ENCODE assay signal across 1 cellular context in the genomic region with DNA sequence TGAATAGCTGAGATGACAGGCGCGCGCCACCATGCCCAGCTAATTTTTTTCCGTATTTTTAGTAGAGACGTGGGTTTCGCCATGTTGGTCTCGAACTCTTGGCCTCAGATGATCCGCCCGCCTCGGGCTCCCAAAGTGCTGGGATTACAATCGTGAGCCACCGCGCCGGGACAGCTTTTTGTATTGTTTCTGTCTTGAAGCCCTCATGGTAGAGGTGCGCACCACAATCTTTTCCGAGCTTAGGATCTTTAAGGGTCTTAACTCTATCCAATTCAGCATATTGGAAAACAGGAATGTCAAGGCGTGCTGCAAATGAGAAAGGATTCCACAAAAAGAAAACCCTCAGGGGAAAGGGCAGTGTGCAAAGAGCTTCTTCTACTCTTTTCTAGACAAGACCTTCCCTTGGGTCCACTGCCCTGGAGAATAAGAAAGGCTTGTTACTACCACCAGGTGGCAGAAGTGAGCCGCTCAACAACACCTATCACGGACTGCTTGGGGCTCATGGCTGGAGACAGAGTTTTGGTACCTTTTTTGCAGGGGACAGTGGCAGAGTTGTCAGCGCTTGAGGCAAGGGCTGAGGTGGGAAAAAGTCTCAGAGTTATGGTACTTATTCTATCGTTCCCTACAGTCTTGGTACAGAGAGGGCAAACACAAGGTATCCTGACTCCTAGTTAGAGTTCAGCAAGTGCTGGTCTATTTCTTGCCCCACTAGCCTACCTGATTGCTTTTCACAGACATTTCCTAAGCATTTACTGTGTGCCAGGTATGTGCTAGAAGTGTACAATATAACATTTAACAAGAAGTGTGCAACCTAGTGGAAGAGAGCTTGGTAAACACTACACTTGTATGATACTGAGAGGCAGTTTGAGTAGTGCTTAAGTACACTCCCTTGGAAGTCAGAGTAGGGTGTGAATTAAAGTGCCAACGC.
TF ChIP-seq lines count a peak whose summit lies in the region.

No MANE protein-coding gene starts in this region.

TF ChIP-seq in K562, 482 proteins besides CTCF, POLR2A, EP300 and RAD21 (continues in another document):
- TF ChIP-seq, protein P1, sequence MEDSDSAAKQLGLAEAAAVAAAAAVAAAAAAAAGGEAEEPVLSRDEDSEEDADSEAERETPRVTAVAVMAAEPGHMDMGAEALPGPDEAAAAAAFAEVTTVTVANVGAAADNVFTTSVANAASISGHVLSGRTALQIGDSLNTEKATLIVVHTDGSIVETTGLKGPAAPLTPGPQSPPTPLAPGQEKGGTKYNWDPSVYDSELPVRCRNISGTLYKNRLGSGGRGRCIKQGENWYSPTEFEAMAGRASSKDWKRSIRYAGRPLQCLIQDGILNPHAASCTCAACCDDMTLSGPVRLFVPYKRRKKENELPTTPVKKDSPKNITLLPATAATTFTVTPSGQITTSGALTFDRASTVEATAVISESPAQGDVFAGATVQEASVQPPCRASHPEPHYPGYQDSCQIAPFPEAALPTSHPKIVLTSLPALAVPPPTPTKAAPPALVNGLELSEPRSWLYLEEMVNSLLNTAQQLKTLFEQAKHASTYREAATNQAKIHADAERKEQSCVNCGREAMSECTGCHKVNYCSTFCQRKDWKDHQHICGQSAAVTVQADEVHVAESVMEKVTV (CRISPR knock-in tag; IDR thresholded peaks at IDR 0.05), result peak; percentile 98
- TF ChIP-seq MYC (IDR thresholded peaks at IDR 0.05; ENCODE audit: low read depth, low read length), result peak; percentile 76
- TF ChIP-seq MYC (CRISPR knock-in tag; IDR thresholded peaks at IDR 0.05; ENCODE audit: borderline replicate concordance, low read depth), result no peak
- 0 out of 2 replicates have a peak, but pooled peaks have one; percentile 25 for TF ChIP-seq EP400 (IDR thresholded peaks at IDR 0.05)
- no peak for TF ChIP-seq PRMT5 (CRISPR knock-in tag; IDR thresholded peaks at IDR 0.05)
- TF ChIP-seq, protein P2, sequence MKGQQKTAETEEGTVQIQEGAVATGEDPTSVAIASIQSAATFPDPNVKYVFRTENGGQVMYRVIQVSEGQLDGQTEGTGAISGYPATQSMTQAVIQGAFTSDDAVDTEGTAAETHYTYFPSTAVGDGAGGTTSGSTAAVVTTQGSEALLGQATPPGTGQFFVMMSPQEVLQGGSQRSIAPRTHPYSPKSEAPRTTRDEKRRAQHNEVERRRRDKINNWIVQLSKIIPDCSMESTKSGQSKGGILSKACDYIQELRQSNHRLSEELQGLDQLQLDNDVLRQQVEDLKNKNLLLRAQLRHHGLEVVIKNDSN (CRISPR knock-in tag; IDR thresholded peaks at IDR 0.05), result no peak
- no peak for TF ChIP-seq ETS2 (tag; IDR thresholded peaks at IDR 0.05; ENCODE audit: borderline replicate concordance, poor library complexity, severe bottlenecking)
- TF ChIP-seq, protein P3, sequence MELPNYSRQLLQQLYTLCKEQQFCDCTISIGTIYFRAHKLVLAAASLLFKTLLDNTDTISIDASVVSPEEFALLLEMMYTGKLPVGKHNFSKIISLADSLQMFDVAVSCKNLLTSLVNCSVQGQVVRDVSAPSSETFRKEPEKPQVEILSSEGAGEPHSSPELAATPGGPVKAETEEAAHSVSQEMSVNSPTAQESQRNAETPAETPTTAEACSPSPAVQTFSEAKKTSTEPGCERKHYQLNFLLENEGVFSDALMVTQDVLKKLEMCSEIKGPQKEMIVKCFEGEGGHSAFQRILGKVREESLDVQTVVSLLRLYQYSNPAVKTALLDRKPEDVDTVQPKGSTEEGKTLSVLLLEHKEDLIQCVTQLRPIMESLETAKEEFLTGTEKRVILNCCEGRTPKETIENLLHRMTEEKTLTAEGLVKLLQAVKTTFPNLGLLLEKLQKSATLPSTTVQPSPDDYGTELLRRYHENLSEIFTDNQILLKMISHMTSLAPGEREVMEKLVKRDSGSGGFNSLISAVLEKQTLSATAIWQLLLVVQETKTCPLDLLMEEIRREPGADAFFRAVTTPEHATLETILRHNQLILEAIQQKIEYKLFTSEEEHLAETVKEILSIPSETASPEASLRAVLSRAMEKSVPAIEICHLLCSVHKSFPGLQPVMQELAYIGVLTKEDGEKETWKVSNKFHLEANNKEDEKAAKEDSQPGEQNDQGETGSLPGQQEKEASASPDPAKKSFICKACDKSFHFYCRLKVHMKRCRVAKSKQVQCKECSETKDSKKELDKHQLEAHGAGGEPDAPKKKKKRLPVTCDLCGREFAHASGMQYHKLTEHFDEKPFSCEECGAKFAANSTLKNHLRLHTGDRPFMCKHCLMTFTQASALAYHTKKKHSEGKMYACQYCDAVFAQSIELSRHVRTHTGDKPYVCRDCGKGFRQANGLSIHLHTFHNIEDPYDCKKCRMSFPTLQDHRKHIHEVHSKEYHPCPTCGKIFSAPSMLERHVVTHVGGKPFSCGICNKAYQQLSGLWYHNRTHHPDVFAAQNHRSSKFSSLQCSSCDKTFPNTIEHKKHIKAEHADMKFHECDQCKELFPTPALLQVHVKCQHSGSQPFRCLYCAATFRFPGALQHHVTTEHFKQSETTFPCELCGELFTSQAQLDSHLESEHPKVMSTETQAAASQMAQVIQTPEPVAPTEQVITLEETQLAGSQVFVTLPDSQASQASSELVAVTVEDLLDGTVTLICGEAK (IDR thresholded peaks at IDR 0.05), result no peak
- TF ChIP-seq, protein P3 (CRISPR knock-in tag; IDR thresholded peaks at IDR 0.05), result no peak
- TF ChIP-seq RBFOX2 (IDR thresholded peaks at IDR 0.05; ENCODE audit: low read depth, low read length), result no peak
- TF ChIP-seq, protein P4, sequence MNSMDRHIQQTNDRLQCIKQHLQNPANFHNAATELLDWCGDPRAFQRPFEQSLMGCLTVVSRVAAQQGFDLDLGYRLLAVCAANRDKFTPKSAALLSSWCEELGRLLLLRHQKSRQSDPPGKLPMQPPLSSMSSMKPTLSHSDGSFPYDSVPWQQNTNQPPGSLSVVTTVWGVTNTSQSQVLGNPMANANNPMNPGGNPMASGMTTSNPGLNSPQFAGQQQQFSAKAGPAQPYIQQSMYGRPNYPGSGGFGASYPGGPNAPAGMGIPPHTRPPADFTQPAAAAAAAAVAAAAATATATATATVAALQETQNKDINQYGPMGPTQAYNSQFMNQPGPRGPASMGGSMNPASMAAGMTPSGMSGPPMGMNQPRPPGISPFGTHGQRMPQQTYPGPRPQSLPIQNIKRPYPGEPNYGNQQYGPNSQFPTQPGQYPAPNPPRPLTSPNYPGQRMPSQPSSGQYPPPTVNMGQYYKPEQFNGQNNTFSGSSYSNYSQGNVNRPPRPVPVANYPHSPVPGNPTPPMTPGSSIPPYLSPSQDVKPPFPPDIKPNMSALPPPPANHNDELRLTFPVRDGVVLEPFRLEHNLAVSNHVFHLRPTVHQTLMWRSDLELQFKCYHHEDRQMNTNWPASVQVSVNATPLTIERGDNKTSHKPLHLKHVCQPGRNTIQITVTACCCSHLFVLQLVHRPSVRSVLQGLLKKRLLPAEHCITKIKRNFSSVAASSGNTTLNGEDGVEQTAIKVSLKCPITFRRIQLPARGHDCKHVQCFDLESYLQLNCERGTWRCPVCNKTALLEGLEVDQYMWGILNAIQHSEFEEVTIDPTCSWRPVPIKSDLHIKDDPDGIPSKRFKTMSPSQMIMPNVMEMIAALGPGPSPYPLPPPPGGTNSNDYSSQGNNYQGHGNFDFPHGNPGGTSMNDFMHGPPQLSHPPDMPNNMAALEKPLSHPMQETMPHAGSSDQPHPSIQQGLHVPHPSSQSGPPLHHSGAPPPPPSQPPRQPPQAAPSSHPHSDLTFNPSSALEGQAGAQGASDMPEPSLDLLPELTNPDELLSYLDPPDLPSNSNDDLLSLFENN (IDR thresholded peaks at IDR 0.05; ENCODE audit: low read depth in 2 of 2, low read length in 2 of 2), result 0 out of 4 replicates have a peak, but pooled peaks of 1 of the 2 experiments have one; percentile 27
- TF ChIP-seq TBL1XR1 (IDR thresholded peaks at IDR 0.05; ENCODE audit: low read length in 2 of 2), result peak in 1 of 2 experiments; percentile 31; a peak in 1 of 4 replicates
- no peak for TF ChIP-seq ZFPM2 (CRISPR knock-in tag; IDR thresholded peaks at IDR 0.05)
- no peak for TF ChIP-seq PRPF4 (IDR thresholded peaks at IDR 0.05; ENCODE audit: insufficient read depth, low read depth, low read length, poor library complexity, severe bottlenecking)
- TF ChIP-seq, protein P5, sequence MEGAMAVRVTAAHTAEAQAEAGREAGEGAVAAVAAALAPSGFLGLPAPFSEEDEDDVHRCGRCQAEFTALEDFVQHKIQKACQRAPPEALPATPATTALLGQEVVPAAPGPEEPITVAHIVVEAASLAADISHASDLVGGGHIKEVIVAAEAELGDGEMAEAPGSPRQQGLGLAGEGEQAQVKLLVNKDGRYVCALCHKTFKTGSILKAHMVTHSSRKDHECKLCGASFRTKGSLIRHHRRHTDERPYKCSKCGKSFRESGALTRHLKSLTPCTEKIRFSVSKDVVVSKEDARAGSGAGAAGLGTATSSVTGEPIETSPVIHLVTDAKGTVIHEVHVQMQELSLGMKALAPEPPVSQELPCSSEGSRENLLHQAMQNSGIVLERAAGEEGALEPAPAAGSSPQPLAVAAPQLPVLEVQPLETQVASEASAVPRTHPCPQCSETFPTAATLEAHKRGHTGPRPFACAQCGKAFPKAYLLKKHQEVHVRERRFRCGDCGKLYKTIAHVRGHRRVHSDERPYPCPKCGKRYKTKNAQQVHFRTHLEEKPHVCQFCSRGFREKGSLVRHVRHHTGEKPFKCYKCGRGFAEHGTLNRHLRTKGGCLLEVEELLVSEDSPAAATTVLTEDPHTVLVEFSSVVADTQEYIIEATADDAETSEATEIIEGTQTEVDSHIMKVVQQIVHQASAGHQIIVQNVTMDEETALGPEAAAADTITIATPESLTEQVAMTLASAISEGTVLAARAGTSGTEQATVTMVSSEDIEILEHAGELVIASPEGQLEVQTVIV (CRISPR knock-in tag; IDR thresholded peaks at IDR 0.05; ENCODE audit: borderline replicate concordance), result no peak
- TF ChIP-seq, protein P6, sequence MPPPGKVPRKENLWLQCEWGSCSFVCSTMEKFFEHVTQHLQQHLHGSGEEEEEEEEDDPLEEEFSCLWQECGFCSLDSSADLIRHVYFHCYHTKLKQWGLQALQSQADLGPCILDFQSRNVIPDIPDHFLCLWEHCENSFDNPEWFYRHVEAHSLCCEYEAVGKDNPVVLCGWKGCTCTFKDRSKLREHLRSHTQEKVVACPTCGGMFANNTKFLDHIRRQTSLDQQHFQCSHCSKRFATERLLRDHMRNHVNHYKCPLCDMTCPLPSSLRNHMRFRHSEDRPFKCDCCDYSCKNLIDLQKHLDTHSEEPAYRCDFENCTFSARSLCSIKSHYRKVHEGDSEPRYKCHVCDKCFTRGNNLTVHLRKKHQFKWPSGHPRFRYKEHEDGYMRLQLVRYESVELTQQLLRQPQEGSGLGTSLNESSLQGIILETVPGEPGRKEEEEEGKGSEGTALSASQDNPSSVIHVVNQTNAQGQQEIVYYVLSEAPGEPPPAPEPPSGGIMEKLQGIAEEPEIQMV (tag; conservative IDR thresholded peaks at IDR 0.05; ENCODE audit: low read depth), result peak; percentile 88
- peak in 1 of 3 experiments; percentile 40 for TF ChIP-seq YY1 (IDR thresholded peaks at IDR 0.05; ENCODE audit: borderline replicate concordance in 1 of 3, control insufficient read depth in 1 of 3, extremely low read depth in 1 of 3, insufficient read depth in 3 of 3, insufficient read length in 1 of 3, insufficient replicate concordance in 2 of 3, low read depth in 1 of 3, low read length in 2 of 3)
- TF ChIP-seq, protein P7, sequence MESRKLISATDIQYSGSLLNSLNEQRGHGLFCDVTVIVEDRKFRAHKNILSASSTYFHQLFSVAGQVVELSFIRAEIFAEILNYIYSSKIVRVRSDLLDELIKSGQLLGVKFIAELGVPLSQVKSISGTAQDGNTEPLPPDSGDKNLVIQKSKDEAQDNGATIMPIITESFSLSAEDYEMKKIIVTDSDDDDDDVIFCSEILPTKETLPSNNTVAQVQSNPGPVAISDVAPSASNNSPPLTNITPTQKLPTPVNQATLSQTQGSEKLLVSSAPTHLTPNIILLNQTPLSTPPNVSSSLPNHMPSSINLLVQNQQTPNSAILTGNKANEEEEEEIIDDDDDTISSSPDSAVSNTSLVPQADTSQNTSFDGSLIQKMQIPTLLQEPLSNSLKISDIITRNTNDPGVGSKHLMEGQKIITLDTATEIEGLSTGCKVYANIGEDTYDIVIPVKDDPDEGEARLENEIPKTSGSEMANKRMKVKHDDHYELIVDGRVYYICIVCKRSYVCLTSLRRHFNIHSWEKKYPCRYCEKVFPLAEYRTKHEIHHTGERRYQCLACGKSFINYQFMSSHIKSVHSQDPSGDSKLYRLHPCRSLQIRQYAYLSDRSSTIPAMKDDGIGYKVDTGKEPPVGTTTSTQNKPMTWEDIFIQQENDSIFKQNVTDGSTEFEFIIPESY (CRISPR knock-in tag; IDR thresholded peaks at IDR 0.05), result peak; percentile 75
- TF ChIP-seq, protein P8, sequence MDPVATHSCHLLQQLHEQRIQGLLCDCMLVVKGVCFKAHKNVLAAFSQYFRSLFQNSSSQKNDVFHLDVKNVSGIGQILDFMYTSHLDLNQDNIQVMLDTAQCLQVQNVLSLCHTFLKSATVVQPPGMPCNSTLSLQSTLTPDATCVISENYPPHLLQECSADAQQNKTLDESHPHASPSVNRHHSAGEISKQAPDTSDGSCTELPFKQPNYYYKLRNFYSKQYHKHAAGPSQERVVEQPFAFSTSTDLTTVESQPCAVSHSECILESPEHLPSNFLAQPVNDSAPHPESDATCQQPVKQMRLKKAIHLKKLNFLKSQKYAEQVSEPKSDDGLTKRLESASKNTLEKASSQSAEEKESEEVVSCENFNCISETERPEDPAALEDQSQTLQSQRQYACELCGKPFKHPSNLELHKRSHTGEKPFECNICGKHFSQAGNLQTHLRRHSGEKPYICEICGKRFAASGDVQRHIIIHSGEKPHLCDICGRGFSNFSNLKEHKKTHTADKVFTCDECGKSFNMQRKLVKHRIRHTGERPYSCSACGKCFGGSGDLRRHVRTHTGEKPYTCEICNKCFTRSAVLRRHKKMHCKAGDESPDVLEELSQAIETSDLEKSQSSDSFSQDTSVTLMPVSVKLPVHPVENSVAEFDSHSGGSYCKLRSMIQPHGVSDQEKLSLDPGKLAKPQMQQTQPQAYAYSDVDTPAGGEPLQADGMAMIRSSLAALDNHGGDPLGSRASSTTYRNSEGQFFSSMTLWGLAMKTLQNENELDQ (CRISPR knock-in tag; IDR thresholded peaks at IDR 0.05; ENCODE audit: borderline replicate concordance), result 0 out of 2 replicates have a peak, but pooled peaks have one; percentile 37
- no peak for TF ChIP-seq LARP7 (IDR thresholded peaks at IDR 0.05)
